8 cellular contexts compared by ENCODE assay signal in genomic region chr1:23524716-23525401, GRCh38. TPM values are rescaled to one million over a fixed set of nuclear protein-coding genes. Genes with fewer than 3 reads are reported as not detected.
DNase-seq lines count a peak whose midpoint lies in the region; TF ChIP-seq lines count a peak whose summit lies in the region.

No MANE protein-coding gene starts in this region.

- DNase-seq in CMK (ENCODE audit: low read depth) (peak; percentile 99), KG1 (lab: John Stamatoyannopoulos, UW) (peak; percentile 41), RPMI8226 (peak; percentile 97), fibroblast of villous mesenchyme (ENCODE audit: low read depth) (peak; percentile 17), cerebellar cortex (ENCODE audit: low spot score) (no peak), AML-193 (lab: John Stamatoyannopoulos, UW) (no peak), cerebellum (ENCODE audit: low spot score) (no peak), coronary artery (ENCODE audit: low spot score) (no peak)

- no peak overlapping the region for H3K4me3 ChIP-seq in fibroblast of villous mesenchyme (ENCODE audit: low read depth, low read length)
- no peak overlapping the region for H3K4me3 ChIP-seq in coronary artery

- no peak for TF ChIP-seq CTCF in fibroblast of villous mesenchyme (IDR thresholded peaks at IDR 0.05; ENCODE audit: insufficient read depth, low read depth, low read length)
- no peak for TF ChIP-seq CTCF in coronary artery (IDR thresholded peaks at IDR 0.05)

- no peak overlapping the region for H3K27ac ChIP-seq in coronary artery

RNA-seq across cellular contexts. Expression of gene E2F2, which starts 6.2 kb away (rescaled TPM):
- 2.2 and 2.9 TPM in 2 replicates for total RNA-seq in fibroblast of villous mesenchyme
- total RNA-seq in cerebellum = 3.1 TPM

RNA-seq across cellular contexts. Expression of gene ID3, which starts 34.4 kb away (rescaled TPM):
- total RNA-seq in fibroblast of villous mesenchyme = 32.4 and 86.3 TPM in 2 replicates
- 33.6 TPM for total RNA-seq in cerebellum

RNA-seq across cellular contexts. Expression of gene ASAP3, which starts 40.9 kb away (rescaled TPM):
- total RNA-seq in fibroblast of villous mesenchyme (33.5 and 35.0 TPM in 2 replicates), cerebellum (16.2 TPM)

Comparison
In these comparisons a context has a peak if more than half of its experiments do, and no peak if none do; other contexts are left out.
1. DNase-seq: peak in CMK (single experiment), KG1 (single experiment), RPMI8226 (single experiment) and fibroblast of villous mesenchyme (single experiment); none in cerebellar cortex (single experiment), AML-193 (0 of 2), cerebellum (single experiment) and coronary artery (single experiment).